10 cellular contexts compared by ENCODE assay signal in genomic region chr18:58263055-58263732, GRCh38.
DNase-seq lines count a peak whose midpoint lies in the region; ATAC-seq, FAIRE-seq and TF ChIP-seq lines count a peak whose summit lies in the region.
"Had no signal": no experiment of that assay in that cellular context is flagged by ENCODE, and none has a peak within 500 bp of the region (broad histone marks: within the 10 kb centered on the region; RNA-seq: fewer than 3 reads in every experiment).

No MANE protein-coding gene starts in this region.

- TF ChIP-seq CTCF in bronchial epithelial cell (IDR thresholded peaks at IDR 0.05; ENCODE audit: insufficient read depth, low read length, severe bottlenecking) (no peak), lower lobe of right lung (IDR thresholded peaks at IDR 0.05) (no peak), GM10248 (IDR thresholded peaks at IDR 0.05; ENCODE audit: control extremely low read depth, extremely low read depth, low read depth, missing control alignments) (no peak)

- no peaks in the 10 kb centered on the region for H3K9me3 ChIP-seq in lower lobe of right lung
- H3K9me3 ChIP-seq: BE2C, SJSA1 had no signal

- FAIRE-seq in bronchial epithelial cell (lab: Jason Lieb, UNC) = peak; percentile 23

- ATAC-seq in Right ventricle myocardium inferior (peak; percentile 56), lower lobe of right lung (peak; percentile 87 to 91), GM19467 (IDR thresholded peaks at IDR 0.05; ENCODE audit: unreplicated experiment) (no peak), HG02852 (IDR thresholded peaks at IDR 0.05; ENCODE audit: unreplicated experiment) (no peak)

- DNase-seq in Right ventricle myocardium inferior (ENCODE audit: missing footprints) (no peak), cardiac septum (ENCODE audit: low spot score) (no peak), bronchial epithelial cell (ENCODE audit: low read depth) (peak; percentile 86), lower lobe of right lung (no peak), GM10248 (ENCODE audit: extremely low spot score) (no peak)
- DNase-seq in activated CD8-positive, alpha-beta memory T cell treated with anti-CD3 and anti-CD28 coated beads, Interleukin-2, amount 50 U/mL, for 48 hours = no peak
- DNase-seq: BE2C had no signal

- H3K27ac ChIP-seq in lower lobe of right lung = peak overlapping the region; percentile 68
- H3K27ac ChIP-seq: SJSA1 had no signal

- POLR2A ChIA-PET in GM10248 (lab: Yijun Ruan, JAX) = no interaction called here

- H3K4me3 ChIP-seq in bronchial epithelial cell (ENCODE audit: low read depth, low read length) (peak overlapping the region; percentile 20), lower lobe of right lung (no peak overlapping the region)
- H3K4me3 ChIP-seq: SJSA1 had no signal

- CTCF ChIA-PET in GM10248 (lab: Yijun Ruan, JAX) = interaction anchor here (0.7 to 1.9 kb wide), 3 partner anchors 14 to 82 kb away, joined by 3 to 4 read pairs (median 4); no protein-coding TSS in a partner anchor

- intact Hi-C loops in Right ventricle myocardium inferior (cut with DNase I) (loop anchor here (2.0 kb wide), 1 partner anchor 48 kb away; no protein-coding TSS in a partner anchor), cardiac septum (cut with DNase I) (no loop called here), lower lobe of right lung (cut with DNase I) (no loop called here)

- H3K36me3 ChIP-seq in bronchial epithelial cell (ENCODE audit: control insufficient read depth, insufficient read depth, low read length) (no peaks in the 10 kb centered on the region), lower lobe of right lung (no peaks in the 10 kb centered on the region)
- H3K36me3 ChIP-seq: BE2C had no signal

- H3K27me3 ChIP-seq in bronchial epithelial cell (ENCODE audit: control insufficient read depth, insufficient read depth, low read length) (no peaks in the 10 kb centered on the region), lower lobe of right lung (ENCODE audit: low read depth) (no peaks in the 10 kb centered on the region)
- H3K27me3 ChIP-seq: BE2C, SJSA1 had no signal

- peaks cover 30% of the 10 kb centered on the region for H3K4me1 ChIP-seq in lower lobe of right lung
- H3K4me1 ChIP-seq: BE2C had no signal

Comparison
In these comparisons a context has a peak if more than half of its experiments do, and no peak if none do; other contexts are left out.
1. ATAC-seq: peak in Right ventricle myocardium inferior (single experiment) and lower lobe of right lung (2 of 2); none in GM19467 (single experiment) and HG02852 (single experiment).